Comparison of ENCODE assay signal across 22 cellular contexts in the genomic region with DNA sequence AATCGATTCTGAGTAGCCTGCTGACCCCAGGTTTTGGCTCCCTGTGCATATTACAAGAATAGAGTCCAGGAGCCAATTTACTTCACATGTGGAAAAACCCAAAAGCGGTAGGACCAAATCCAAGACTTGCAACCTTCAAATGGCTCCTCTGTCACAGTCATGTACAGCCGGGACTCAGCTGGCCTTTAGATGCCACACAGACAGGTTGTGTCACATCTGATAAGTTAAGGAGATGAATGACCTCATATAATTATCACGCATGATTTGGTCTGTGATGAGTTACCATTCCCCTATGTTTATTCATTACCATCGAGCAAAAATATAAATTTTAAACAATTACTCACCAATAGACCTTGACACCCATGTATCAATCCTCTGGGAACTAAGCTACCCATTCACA.
"Had no signal": no experiment of that assay in that cellular context is flagged by ENCODE, and none has a peak within 500 bp of the region (broad histone marks: within the 10 kb centered on the region; RNA-seq: fewer than 3 reads in every experiment).

No MANE protein-coding gene starts in this region.

- ATAC-seq: activated CD8-positive, alpha-beta T cell treated with anti-CD3 and anti-CD28 coated beads, Interleukin-2, amount 10 ng/mL, durations not matched to agents 7 days and 5 days; heart right ventricle; left colon; mucosa of descending colon; stimulated activated naive B cell treated with anti-CD40 and anti-IgM and Interleukin-4, amounts not matched to agents 10 μg/mL and 1 μg/mL and 100 μg/mL, for 72 hours had no signal

- FAIRE-seq: bronchial epithelial cell, endometrium, TTC549 had no signal

- DNase-seq: activated CD4-positive, alpha-beta T cell treated with anti-CD3 and anti-CD28 coated beads, Interleukin-2, amount 50 U/mL, for 1 hour; activated CD4-positive, CD25-positive, alpha-beta regulatory T cell treated with anti-CD3 and anti-CD28 coated beads, Interleukin-2, amount 50 U/mL, for 72 hours; activated CD8-positive, alpha-beta T cell treated with anti-CD3 and anti-CD28 coated beads, Interleukin-2, amount 10 ng/mL, durations not matched to agents 7 days and 5 days; cerebellar nuclear complex; cortex of kidney; heart right ventricle; islet precursor cell; left colon; mesendoderm; mucosa of descending colon; nephron progenitor cell; nucleus accumbens; sigmoid colon; stimulated activated CD4-positive, alpha-beta T cell treated with anti-CD3 and anti-CD28 coated beads, Interleukin-15, amount 100 ng/mL, for 24 hours; stimulated activated CD8-positive, alpha-beta memory T cell treated with anti-CD3 and anti-CD28 coated beads, Interleukin-4, amount 100 ng/mL, for 48 hours; stimulated activated naive B cell treated with anti-CD40 and anti-IgM and Interleukin-4, amounts not matched to agents 10 μg/mL and 1 μg/mL and 100 μg/mL, for 72 hours; transverse colon; uterus; WERI-Rb-1 had no signal
